19 cellular contexts compared by ENCODE assay signal in genomic region chr2:216863946-216864345, GRCh38. TPM values are rescaled to one million over a fixed set of nuclear protein-coding genes. Genes with fewer than 3 reads are reported as not detected.
DNase-seq lines count a peak whose midpoint lies in the region; ATAC-seq and TF ChIP-seq lines count a peak whose summit lies in the region.
"Had no signal": no experiment of that assay in that cellular context is flagged by ENCODE, and none has a peak within 500 bp of the region (broad histone marks: within the 10 kb centered on the region; RNA-seq: fewer than 3 reads in every experiment).

No MANE protein-coding gene starts in this region.

- H3K27me3 ChIP-seq in RWPE2 (ENCODE audit: insufficient read depth, poor library complexity, severe bottlenecking) = no peaks in the 10 kb centered on the region
- no peaks in the 10 kb centered on the region for H3K27me3 ChIP-seq in thyroid gland
- H3K27me3 ChIP-seq: BE2C, Peyer's patch, SJCRH30 had no signal

- intact Hi-C loops in thyroid gland (cut with DNase I) = no loop called here

- DNase-seq in RWPE2 (ENCODE audit: low spot score) (no peak), epithelial cell of esophagus (ENCODE audit: low read depth) (peak; percentile 43), thyroid gland (peak; percentile 20 to 32), NCI-H345 treated with DMSO at 0.1 percent for 48 hours (lab: John Stamatoyannopoulos, UW; ENCODE audit: unreplicated experiment) (no peak), NCI-H2029 treated with DMSO at 0.1 percent for 48 hours (lab: John Stamatoyannopoulos, UW) (no peak)
- DNase-seq: BE2C; KBM-7; NCI-H1092 treated with DMSO at 0.1 percent for 48 hours; NCI-H1436 treated with DMSO at 0.1 percent for 48 hours; NCI-H1930; NCI-H2227 treated with DMSO at 0.1 percent for 48 hours; NCI-H524; NCI-H774; NK-92 treated with Interleukin-12 subunit alpha and Interleukin-12 subunit beta, amount 100 ng/mL, for 24 hours; Peyer's patch; SJCRH30 had no signal

- 43 to 59% methylated on average over 4 of the region's 4 CpGs for WGBS in thyroid gland, 2 donors

- peaks cover 11% of the 10 kb centered on the region for H3K9me3 Mint-ChIP-seq in nephron

- no peaks in the 10 kb centered on the region for H3K36me3 ChIP-seq in RWPE2 (ENCODE audit: low read depth)
- H3K36me3 ChIP-seq in thyroid gland = no peaks in the 10 kb centered on the region
- H3K36me3 ChIP-seq: BE2C, Peyer's patch, SJCRH30 had no signal

- ATAC-seq in RWPE2 (ENCODE audit: low read depth) = peak; percentile 53; the same call in 2 of the 3 replicates
- ATAC-seq in HG02870 (IDR thresholded peaks at IDR 0.05; ENCODE audit: unreplicated experiment) = no peak

- H3K4me3 Mint-ChIP-seq in nephron = no peak overlapping the region

- H3K4me3 ChIP-seq in RWPE2 (ENCODE audit: severe bottlenecking) = no peak overlapping the region
- H3K4me3 ChIP-seq in epithelial cell of esophagus (ENCODE audit: low read length) = no peak overlapping the region
- no peak overlapping the region for H3K4me3 ChIP-seq in thyroid gland (replicated peaks in 1 of 3)
- H3K4me3 ChIP-seq: Peyer's patch, SJCRH30 had no signal

- H3K9me3 ChIP-seq in RWPE2 (ENCODE audit: severe bottlenecking) = no peaks in the 10 kb centered on the region
- H3K9me3 ChIP-seq in thyroid gland = no peaks in the 10 kb centered on the region
- H3K9me3 ChIP-seq: BE2C, Peyer's patch, SJCRH30 had no signal

- H3K4me1 ChIP-seq in RWPE2 (ENCODE audit: insufficient read depth, poor library complexity, severe bottlenecking) (no peaks in the 10 kb centered on the region), thyroid gland (peaks cover 26 to 30% of the 10 kb centered on the region in 2 donors)
- H3K4me1 ChIP-seq: BE2C, Peyer's patch, SJCRH30 had no signal

- H3K27ac Mint-ChIP-seq in nephron = peak overlapping the region in 2 of 3 experiments; percentile 20 to 65

- H3K27ac ChIP-seq in RWPE2 (ENCODE audit: poor library complexity, severe bottlenecking) (no peak overlapping the region), thyroid gland (peak overlapping the region; percentile 11 to 73 (median 62))
- H3K27ac ChIP-seq: Peyer's patch, SJCRH30 had no signal

- TF ChIP-seq POLR2A in thyroid gland (IDR thresholded peaks at IDR 0.05) = no peak

- no peak for TF ChIP-seq CTCF in RWPE2 (IDR thresholded peaks at IDR 0.05; ENCODE audit: poor library complexity, severe bottlenecking)
- no peak for TF ChIP-seq CTCF in epithelial cell of esophagus (IDR thresholded peaks at IDR 0.05; ENCODE audit: insufficient read depth, low read depth, low read length, missing control alignments)
- no peak for TF ChIP-seq CTCF in nephron (IDR thresholded peaks at IDR 0.05; ENCODE audit: unreplicated experiment in 3 of 3)
- no peak for TF ChIP-seq CTCF in thyroid gland (IDR thresholded peaks at IDR 0.05)

- no peaks in the 10 kb centered on the region for H3K36me3 Mint-ChIP-seq in nephron (ENCODE audit: low read depth)

- peaks cover 13% of the 10 kb centered on the region for H3K27me3 Mint-ChIP-seq in nephron (ENCODE audit: low read depth)

- H3K4me1 Mint-ChIP-seq in nephron = peaks cover 38% of the 10 kb centered on the region

RNA-seq across cellular contexts. Expression of gene TNP1, which starts 4.1 kb away (rescaled TPM):
- total RNA-seq in thyroid gland = 10 to 100 TPM in 1 of 4 donors, 1 to 10 TPM in 1, not detected in 2; 7.1 to 79.1 TPM
- total RNA-seq: A673, Peyer's patch, SJCRH30 had no signal

Comparison
In these comparisons a context has a peak if more than half of its experiments do, and no peak if none do; other contexts are left out.
1. DNase-seq: peak in epithelial cell of esophagus (single experiment) and thyroid gland (2 of 2); none in RWPE2 (single experiment), NCI-H345 treated with DMSO at 0.1 percent for 48 hours (single experiment) and NCI-H2029 treated with DMSO at 0.1 percent for 48 hours (single experiment).